8 cellular contexts compared by ENCODE assay signal in genomic region chr6:16514249-16514648, GRCh38.
DNase-seq lines count a peak whose midpoint lies in the region; ATAC-seq and TF ChIP-seq lines count a peak whose summit lies in the region.

No MANE protein-coding gene starts in this region.

- CTCF ChIA-PET in activated CD8-positive, alpha-beta T cell treated with anti-CD3 and anti-CD28 coated beads, Interleukin-2, amount 10 ng/mL, durations not matched to agents 7 days and 5 days (lab: Charles Lee), result interaction anchor here (0.7 to 10.5 kb wide), 38 partner anchors 9 to 257 kb away, joined by 3 to 173 read pairs (median 4); partner anchors contain the start of gene ATXN1

- H3K36me3 Mint-ChIP-seq in activated CD8-positive, alpha-beta T cell treated with anti-CD3 and anti-CD28 coated beads, Interleukin-2, amount 10 ng/mL, durations not matched to agents 7 days and 5 days (ENCODE audit: low read depth), result peaks cover 9% of the 10 kb centered on the region
- no peaks in the 10 kb centered on the region for H3K36me3 Mint-ChIP-seq in progenitor cell of endocrine pancreas (ENCODE audit: insufficient read depth)

- H3K27ac ChIP-seq in KMS-11 (no peak overlapping the region; the same call in 1 of the 2 replicates), gastroesophageal sphincter (no peak overlapping the region)

- peak in 2 of 3 experiments; percentile 3 to 12 for DNase-seq in NCI-H1417 (lab: John Stamatoyannopoulos, UW)
- no peak for DNase-seq in NCI-H1417 treated with DMSO at 0.1 percent for 48 hours (lab: John Stamatoyannopoulos, UW)
- peak; percentile 51 for DNase-seq in activated CD8-positive, alpha-beta T cell treated with anti-CD3 and anti-CD28 coated beads, Interleukin-2, amount 10 ng/mL, durations not matched to agents 7 days and 5 days
- no peak for DNase-seq in progenitor cell of endocrine pancreas (ENCODE audit: low spot score, unreplicated experiment)

- H3K79me2 ChIP-seq in KMS-11 (ENCODE audit: insufficient read depth, low read depth), result no peaks in the 10 kb centered on the region

- H3K27ac Mint-ChIP-seq in activated CD8-positive, alpha-beta T cell treated with anti-CD3 and anti-CD28 coated beads, Interleukin-2, amount 10 ng/mL, durations not matched to agents 7 days and 5 days, result no peak overlapping the region
- peak overlapping the region; percentile 80 for H3K27ac Mint-ChIP-seq in progenitor cell of endocrine pancreas

- H3K27me3 Mint-ChIP-seq in activated CD8-positive, alpha-beta T cell treated with anti-CD3 and anti-CD28 coated beads, Interleukin-2, amount 10 ng/mL, durations not matched to agents 7 days and 5 days (ENCODE audit: low read depth), result no peaks in the 10 kb centered on the region
- H3K27me3 Mint-ChIP-seq in progenitor cell of endocrine pancreas, result no peaks in the 10 kb centered on the region

- H3K4me3 ChIP-seq in KMS-11 (IDR thresholded peaks at IDR 0.05; ENCODE audit: insufficient read depth, low read depth, low read length) (no peak overlapping the region), gastroesophageal sphincter (no peak overlapping the region)

- no peaks in the 10 kb centered on the region for H3K36me3 ChIP-seq in KMS-11 (ENCODE audit: insufficient read depth)
- no peaks in the 10 kb centered on the region for H3K36me3 ChIP-seq in gastroesophageal sphincter

- peaks cover 96% of the 10 kb centered on the region for H3K4me1 ChIP-seq in KMS-11 (ENCODE audit: low read depth, poor library complexity, severe bottlenecking)
- H3K4me1 ChIP-seq in gastroesophageal sphincter, result peaks cover 0 to 40% (median 0%) of the 10 kb centered on the region in 3 donors

- no peak overlapping the region for H2AFZ ChIP-seq in KMS-11 (ENCODE audit: low read depth)

- TF ChIP-seq EP300 in gastroesophageal sphincter (IDR thresholded peaks at IDR 0.05), result no peak

- ATAC-seq in activated CD8-positive, alpha-beta T cell treated with anti-CD3 and anti-CD28 coated beads, Interleukin-2, amount 10 ng/mL, durations not matched to agents 7 days and 5 days, result peak; percentile 62
- ATAC-seq in gastroesophageal sphincter, result no peak
- no peak for ATAC-seq in HG03565 (IDR thresholded peaks at IDR 0.05; ENCODE audit: unreplicated experiment)
- no peak for ATAC-seq in GM18505 (IDR thresholded peaks at IDR 0.05; ENCODE audit: unreplicated experiment)

- TF ChIP-seq POLR2A in gastroesophageal sphincter (IDR thresholded peaks at IDR 0.05) (no peak), GM18505 (IDR thresholded peaks at IDR 0.05; ENCODE audit: borderline replicate concordance, extremely low read depth, insufficient read depth, insufficient read length) (no peak)

- H3K27me3 ChIP-seq in KMS-11 (ENCODE audit: insufficient read depth, low read depth) (no peaks in the 10 kb centered on the region), gastroesophageal sphincter (no peaks in the 10 kb centered on the region)

- peak; percentile 66 for TF ChIP-seq CTCF in KMS-11 (conservative IDR thresholded peaks at IDR 0.05; ENCODE audit: low read depth, low read length)
- peak in 3 of 4 experiments; percentile 36 to 43 (median 41) for TF ChIP-seq CTCF in gastroesophageal sphincter (IDR thresholded peaks at IDR 0.05)
- TF ChIP-seq CTCF in progenitor cell of endocrine pancreas (IDR thresholded peaks at IDR 0.05; ENCODE audit: unreplicated experiment), result peak; percentile 66

- no peaks in the 10 kb centered on the region for H4K20me1 ChIP-seq in KMS-11 (ENCODE audit: insufficient read depth)

- no peak overlapping the region for H3K9ac ChIP-seq in KMS-11

- peak overlapping the region; percentile 83 for H3K4me2 ChIP-seq in KMS-11

- WGBS in gastroesophageal sphincter (ENCODE audit: low coverage in 1 of 2), 2 donors, result 49 to 67% methylated on average over 6 to 7 of the region's 8 CpGs

- H3K4me3 Mint-ChIP-seq in activated CD8-positive, alpha-beta T cell treated with anti-CD3 and anti-CD28 coated beads, Interleukin-2, amount 10 ng/mL, durations not matched to agents 7 days and 5 days, result no peak overlapping the region
- no peak overlapping the region for H3K4me3 Mint-ChIP-seq in progenitor cell of endocrine pancreas (ENCODE audit: low read depth)

- H3K4me1 Mint-ChIP-seq in activated CD8-positive, alpha-beta T cell treated with anti-CD3 and anti-CD28 coated beads, Interleukin-2, amount 10 ng/mL, durations not matched to agents 7 days and 5 days (ENCODE audit: low read depth), result peaks cover 69% of the 10 kb centered on the region
- peaks cover 41% of the 10 kb centered on the region for H3K4me1 Mint-ChIP-seq in progenitor cell of endocrine pancreas (ENCODE audit: low read depth)

- no peaks in the 10 kb centered on the region for H3K9me3 ChIP-seq in gastroesophageal sphincter

- no peaks in the 10 kb centered on the region for H3K9me3 Mint-ChIP-seq in activated CD8-positive, alpha-beta T cell treated with anti-CD3 and anti-CD28 coated beads, Interleukin-2, amount 10 ng/mL, durations not matched to agents 7 days and 5 days (ENCODE audit: insufficient read depth)
- no peaks in the 10 kb centered on the region for H3K9me3 Mint-ChIP-seq in progenitor cell of endocrine pancreas (ENCODE audit: low read depth)

- POLR2A ChIA-PET in activated CD8-positive, alpha-beta T cell treated with anti-CD3 and anti-CD28 coated beads, Interleukin-2, amount 10 ng/mL, durations not matched to agents 7 days and 5 days (lab: Charles Lee), result interaction anchor here (1.2 to 1.4 kb wide), 2 partner anchors 32 to 248 kb away, joined by 5 to 15 read pairs; partner anchors contain the start of gene ATXN1

Comparison
In these comparisons a context has a peak if more than half of its experiments do, and no peak if none do; other contexts are left out.
1. DNase-seq: peak in NCI-H1417 (2 of 3) and activated CD8-positive, alpha-beta T cell treated with anti-CD3 and anti-CD28 coated beads, Interleukin-2, amount 10 ng/mL, durations not matched to agents 7 days and 5 days (single experiment); none in NCI-H1417 treated with DMSO at 0.1 percent for 48 hours (single experiment) and progenitor cell of endocrine pancreas (single experiment).
2. Peak in every context shown above with its lines, with median percentiles within 50 percentile points of each other: CTCF ChIP-seq.